1 cellular context compared by ENCODE assay signal in genomic region chr12:6367969-6368892, GRCh38.
A peak's percentile ranks its signal among the peaks of the same experiment; 100 is the strongest.
TF ChIP-seq lines count a peak whose summit lies in the region.

No MANE protein-coding gene starts in this region.

TF ChIP-seq in HepG2, 621 proteins besides CTCF, POLR2A, EP300 and RAD21:
- TF ChIP-seq MIXL1 (CRISPR knock-in tag; IDR thresholded peaks at IDR 0.05) (0 out of 2 replicates have a peak, but pooled peaks have one; percentile 0), MAFK (conservative IDR thresholded peaks at IDR 0.05 in 1 of 2, IDR thresholded peaks at IDR 0.05 in 1 of 2; ENCODE audit: low read length in 2 of 2) (no peak), ZNF629 (CRISPR knock-in tag; conservative IDR thresholded peaks at IDR 0.05) (peak; percentile 84), ZNF317 (CRISPR knock-in tag; IDR thresholded peaks at IDR 0.05) (no peak), THAP11 (CRISPR knock-in tag; IDR thresholded peaks at IDR 0.05) (0 out of 2 replicates have a peak, but pooled peaks have one; percentile 1), ZBTB44 (CRISPR knock-in tag; IDR thresholded peaks at IDR 0.05) (no peak), SRF (IDR thresholded peaks at IDR 0.05; ENCODE audit: low read depth, low read length) (peak; percentile 95), SMAD1 (CRISPR knock-in tag; IDR thresholded peaks at IDR 0.05; ENCODE audit: borderline replicate concordance, low read depth) (no peak), MTF2 (CRISPR knock-in tag; IDR thresholded peaks at IDR 0.05; ENCODE audit: borderline replicate concordance) (no peak), ZSCAN29 (CRISPR knock-in tag; conservative IDR thresholded peaks at IDR 0.05) (no peak), ZNF136 (CRISPR knock-in tag; IDR thresholded peaks at IDR 0.05; ENCODE audit: low read depth) (no peak), HDAC2 (CRISPR knock-in tag; IDR thresholded peaks at IDR 0.05) (no peak), NR2F1 (CRISPR knock-in tag; IDR thresholded peaks at IDR 0.05) (no peak), USF2 (IDR thresholded peaks at IDR 0.05; ENCODE audit: low read depth, low read length) (no peak), USF2 (CRISPR knock-in tag; IDR thresholded peaks at IDR 0.05; ENCODE audit: borderline replicate concordance) (peak; percentile 70; the same call in 1 of the 2 replicates), NFYC (CRISPR knock-in tag; IDR thresholded peaks at IDR 0.05) (peak; percentile 46; the same call in 1 of the 2 replicates), ZNF777 (CRISPR knock-in tag; IDR thresholded peaks at IDR 0.05) (no peak), NPAS2 (CRISPR knock-in tag; IDR thresholded peaks at IDR 0.05; ENCODE audit: borderline replicate concordance) (no peak)
TF ChIP-seq in HepG2: peak in this region for 6.
